In the genomic region with DNA sequence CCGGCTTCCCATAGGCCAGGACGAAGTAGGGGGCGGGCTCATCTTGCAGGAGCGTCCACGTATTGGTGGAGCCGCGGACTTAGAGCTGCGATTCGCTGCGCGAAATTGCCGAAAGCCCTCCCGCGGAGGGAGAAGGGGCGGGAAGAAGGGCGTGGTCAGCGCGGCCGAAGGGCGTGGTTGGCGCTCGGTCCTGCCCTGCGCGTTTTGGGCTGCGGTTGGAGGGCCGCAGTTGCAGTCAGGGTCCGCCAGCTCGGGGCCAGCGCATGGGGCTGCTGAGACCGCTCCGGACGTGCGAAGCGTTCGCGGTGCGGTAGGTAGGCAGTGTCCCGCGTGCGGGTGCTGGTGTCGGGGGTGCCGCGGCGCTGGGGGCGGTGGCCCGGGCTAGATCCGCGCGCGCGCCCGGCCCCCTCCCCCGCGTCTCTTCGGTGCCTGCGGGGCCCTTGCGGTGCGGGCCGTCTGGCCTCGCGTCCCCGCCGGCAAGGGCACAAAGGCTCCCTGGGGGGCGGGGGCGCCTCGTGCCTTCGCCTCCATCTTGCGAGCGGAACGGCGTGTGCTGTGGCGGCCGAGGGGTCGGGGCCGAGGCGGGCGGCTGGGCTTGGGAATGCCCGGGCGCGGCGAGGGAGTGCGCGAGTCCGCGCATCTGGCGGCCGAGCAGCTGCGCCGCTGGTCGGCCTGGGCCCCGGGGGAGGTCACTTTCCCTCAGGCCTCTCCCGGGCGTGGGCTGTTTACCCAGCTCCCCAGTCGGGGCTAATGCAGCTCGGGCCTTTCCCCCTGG, we compare ENCODE assay signal across 8 cellular contexts. TPM values are rescaled to one million over a fixed set of nuclear protein-coding genes. Genes with fewer than 3 reads are reported as not detected.
A peak's percentile ranks its signal among the peaks of the same experiment; 100 is the strongest.
DNase-seq lines count a peak whose midpoint lies in the region; ATAC-seq and TF ChIP-seq lines count a peak whose summit lies in the region.

A gene with protein sequence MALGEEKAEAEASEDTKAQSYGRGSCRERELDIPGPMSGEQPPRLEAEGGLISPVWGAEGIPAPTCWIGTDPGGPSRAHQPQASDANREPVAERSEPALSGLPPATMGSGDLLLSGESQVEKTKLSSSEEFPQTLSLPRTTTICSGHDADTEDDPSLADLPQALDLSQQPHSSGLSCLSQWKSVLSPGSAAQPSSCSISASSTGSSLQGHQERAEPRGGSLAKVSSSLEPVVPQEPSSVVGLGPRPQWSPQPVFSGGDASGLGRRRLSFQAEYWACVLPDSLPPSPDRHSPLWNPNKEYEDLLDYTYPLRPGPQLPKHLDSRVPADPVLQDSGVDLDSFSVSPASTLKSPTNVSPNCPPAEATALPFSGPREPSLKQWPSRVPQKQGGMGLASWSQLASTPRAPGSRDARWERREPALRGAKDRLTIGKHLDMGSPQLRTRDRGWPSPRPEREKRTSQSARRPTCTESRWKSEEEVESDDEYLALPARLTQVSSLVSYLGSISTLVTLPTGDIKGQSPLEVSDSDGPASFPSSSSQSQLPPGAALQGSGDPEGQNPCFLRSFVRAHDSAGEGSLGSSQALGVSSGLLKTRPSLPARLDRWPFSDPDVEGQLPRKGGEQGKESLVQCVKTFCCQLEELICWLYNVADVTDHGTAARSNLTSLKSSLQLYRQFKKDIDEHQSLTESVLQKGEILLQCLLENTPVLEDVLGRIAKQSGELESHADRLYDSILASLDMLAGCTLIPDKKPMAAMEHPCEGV (plus strand): TSS at position 202 of the 775 bp plus-strand sequence. CDS start 13,029 bp downstream, outside the sequence.

- TF ChIP-seq EP300 in upper lobe of left lung (IDR thresholded peaks at IDR 0.05) = no peak

- peaks cover 7% of the 10 kb centered on the region for H3K27me3 Mint-ChIP-seq in T-helper 1 cell treated with Interleukin-12 subunit alpha and Interleukin-12 subunit beta and Interleukin-4 antibody, amounts not matched to agents 30 μg/mL and 1 μg/mL, for 36 hours (ENCODE audit: low read depth)

- H3K4me3 ChIP-seq in left ventricle myocardium inferior (peak within 1 kb of the TSS; percentile 94), upper lobe of left lung (peak within 1 kb of the TSS; percentile 90 to 97 (median 90))

- peak in 3 of 4 donors; percentile 73 to 93 (median 87) for TF ChIP-seq POLR2A in upper lobe of left lung (IDR thresholded peaks at IDR 0.05)

- TF ChIP-seq CTCF in left ventricle myocardium inferior (IDR thresholded peaks at IDR 0.05; ENCODE audit: borderline replicate concordance) (peak; percentile 15), upper lobe of left lung (IDR thresholded peaks at IDR 0.05) (peak in 2 of 6 experiments; percentile 26 to 49)

- 0% methylated on average over 5 to 44 of the region's 95 CpGs for WGBS in upper lobe of left lung, 2 donors

- peaks cover 3% of the 10 kb centered on the region for H3K36me3 Mint-ChIP-seq in T-helper 1 cell treated with Interleukin-12 subunit alpha and Interleukin-12 subunit beta and Interleukin-4 antibody, amounts not matched to agents 30 μg/mL and 1 μg/mL, for 36 hours (ENCODE audit: low read depth)

- H3K9me3 ChIP-seq in left ventricle myocardium inferior (replicated peaks) (no peaks in the 10 kb centered on the region), upper lobe of left lung (no peaks in the 10 kb centered on the region)

- no peaks in the 10 kb centered on the region for H3K36me3 ChIP-seq in left ventricle myocardium inferior
- H3K36me3 ChIP-seq in upper lobe of left lung = no peaks in the 10 kb centered on the region

- peaks cover 61% of the 10 kb centered on the region for H3K4me1 ChIP-seq in left ventricle myocardium inferior
- H3K4me1 ChIP-seq in upper lobe of left lung = peaks cover 13 to 31% (median 24%) of the 10 kb centered on the region in 4 donors

- peak within 1 kb of the TSS; percentile 87 for H3K27ac Mint-ChIP-seq in T-helper 1 cell treated with Interleukin-12 subunit alpha and Interleukin-12 subunit beta and Interleukin-4 antibody, amounts not matched to agents 30 μg/mL and 1 μg/mL, for 36 hours

- DNase-seq in NCI-H1694 (lab: John Stamatoyannopoulos, UW) = peak; percentile 98
- peak; percentile 59 to 98 (median 94) for DNase-seq in amygdala (lab: John Stamatoyannopoulos, UW)
- peak; percentile 97 for DNase-seq in left ventricle myocardium inferior
- peak; percentile 99 for DNase-seq in posterior vena cava (ENCODE audit: low spot score)
- peak; percentile 97 to 99 for DNase-seq in upper lobe of left lung

- H3K4me1 Mint-ChIP-seq in T-helper 1 cell treated with Interleukin-12 subunit alpha and Interleukin-12 subunit beta and Interleukin-4 antibody, amounts not matched to agents 30 μg/mL and 1 μg/mL, for 36 hours (ENCODE audit: low read depth) = peaks cover 48% of the 10 kb centered on the region

- H3K27me3 ChIP-seq in left ventricle myocardium inferior (ENCODE audit: low read depth) (no peaks in the 10 kb centered on the region), upper lobe of left lung (no peaks in the 10 kb centered on the region)

- ATAC-seq in GM18498 (IDR thresholded peaks at IDR 0.05; ENCODE audit: unreplicated experiment) (peak; percentile 85), HG02885 (IDR thresholded peaks at IDR 0.05; ENCODE audit: poor library complexity, unreplicated experiment) (peak; percentile 86), upper lobe of left lung (ENCODE audit: low FRiP score in 2 of 2) (peak; percentile 98 to 99)

- no peaks in the 10 kb centered on the region for H3K9me3 Mint-ChIP-seq in T-helper 1 cell treated with Interleukin-12 subunit alpha and Interleukin-12 subunit beta and Interleukin-4 antibody, amounts not matched to agents 30 μg/mL and 1 μg/mL, for 36 hours

- H3K27ac ChIP-seq in left ventricle myocardium inferior (replicated peaks) (peak within 1 kb of the TSS; percentile 95), upper lobe of left lung (peak within 1 kb of the TSS; percentile 85 to 93 (median 86))

- H3K4me3 Mint-ChIP-seq in T-helper 1 cell treated with Interleukin-12 subunit alpha and Interleukin-12 subunit beta and Interleukin-4 antibody, amounts not matched to agents 30 μg/mL and 1 μg/mL, for 36 hours = peak within 1 kb of the TSS; percentile 95

- intact Hi-C loops in left ventricle myocardium inferior (cut with micrococcal nuclease) (no loop called here), posterior vena cava (cut with DNase I) (no loop called here)

RNA-seq across cellular contexts. Expression of the gene that starts here (rescaled TPM):
- total RNA-seq in left ventricle myocardium inferior = 20.2 TPM
- 10 to 100 TPM; 16.2 to 20.3 TPM for total RNA-seq in posterior vena cava
- total RNA-seq in upper lobe of left lung = 10 to 100 TPM in 5 of 6 donors, 1 to 10 TPM in 1; 9.4 to 24.1 (median 13.3) TPM

Comparison
In these comparisons a context has a peak if more than half of its experiments do, and no peak if none do; other contexts are left out.
1. Peak in every context shown above with its lines: DNase-seq, ATAC-seq, H3K4me3 ChIP-seq and H3K27ac ChIP-seq.